9 cellular contexts compared by ENCODE assay signal in the genomic region with DNA sequence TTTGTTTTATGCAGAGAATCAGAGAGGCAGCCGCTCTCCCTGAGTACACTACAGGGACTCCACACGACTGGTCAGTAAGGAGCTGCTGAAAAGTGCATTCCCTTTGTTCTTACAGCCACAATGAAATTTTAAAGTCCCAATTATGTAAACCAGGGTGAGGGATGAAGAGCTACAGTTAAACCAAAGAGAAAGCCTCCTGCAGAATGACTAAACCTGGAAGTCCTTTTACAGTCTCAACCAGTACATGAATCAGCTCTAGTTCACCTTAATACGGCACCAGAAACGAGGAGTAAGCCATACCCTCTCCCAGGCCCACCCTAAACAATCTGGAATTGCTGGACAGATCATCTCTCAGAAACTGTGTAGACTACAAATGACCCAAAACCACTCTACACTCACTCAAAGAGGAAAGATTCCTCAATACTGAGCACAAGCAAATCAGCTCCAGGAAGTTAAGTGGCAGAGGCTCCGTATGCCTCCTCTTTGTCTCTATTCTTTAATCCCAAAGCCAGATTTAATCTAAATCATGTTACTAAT.
A peak's percentile ranks its signal among the peaks of the same experiment; 100 is the strongest.
DNase-seq lines count a peak whose midpoint lies in the region; ATAC-seq, FAIRE-seq and TF ChIP-seq lines count a peak whose summit lies in the region.
"Had no signal": no experiment of that assay in that cellular context is flagged by ENCODE, and none has a peak within 500 bp of the region (broad histone marks: within the 10 kb centered on the region; RNA-seq: fewer than 3 reads in every experiment).

No MANE protein-coding gene starts in this region.

- peak overlapping the region; percentile 65 for H3K27ac ChIP-seq in RWPE1

- ATAC-seq in HG03280 (IDR thresholded peaks at IDR 0.05; ENCODE audit: unreplicated experiment) (no peak), HG03354 (IDR thresholded peaks at IDR 0.05; ENCODE audit: poor library complexity, severe bottlenecking, unreplicated experiment) (no peak), HG03159 (IDR thresholded peaks at IDR 0.05; ENCODE audit: unreplicated experiment) (no peak)

- CTCF ChIA-PET in RWPE1 (lab: Yijun Ruan, JAX) = interaction anchor here (0.5 to 0.6 kb wide), 2 partner anchors 289 to 423 kb away, joined by 3 to 4 read pairs; no protein-coding TSS in a partner anchor

- peak; percentile 12 for DNase-seq in RWPE1 (ENCODE audit: low spot score)
- DNase-seq in globus pallidus (ENCODE audit: low spot score) = peak; percentile 24
- DNase-seq in retinal pigment epithelial cell (ENCODE audit: low read depth) = no peak
- no peak for DNase-seq in MV-4-11 (lab: John Stamatoyannopoulos, UW)

- POLR2A ChIA-PET in RWPE1 (lab: Yijun Ruan, JAX; ENCODE audit: low non-redundant PET) = no interaction called here

- peak overlapping the region; percentile 51 for H3K4me3 ChIP-seq in retinal pigment epithelial cell (ENCODE audit: low read length)

- TF ChIP-seq CTCF in RWPE1 (conservative IDR thresholded peaks at IDR 0.05; ENCODE audit: low read depth) = no peak
- no peak for TF ChIP-seq CTCF in retinal pigment epithelial cell (conservative IDR thresholded peaks at IDR 0.05; ENCODE audit: low read depth, low read length)

- peak; percentile 66 for FAIRE-seq in G401.6 (lab: Jason Lieb, UNC)
- FAIRE-seq: endometrium had no signal

Comparison
In these comparisons a context has a peak if more than half of its experiments do, and no peak if none do; other contexts are left out.
1. DNase-seq: peak in RWPE1 (single experiment) and globus pallidus (single experiment); none in retinal pigment epithelial cell (single experiment) and MV-4-11 (single experiment).